Comparison of ENCODE assay signal across 8 cellular contexts in the genomic region with DNA sequence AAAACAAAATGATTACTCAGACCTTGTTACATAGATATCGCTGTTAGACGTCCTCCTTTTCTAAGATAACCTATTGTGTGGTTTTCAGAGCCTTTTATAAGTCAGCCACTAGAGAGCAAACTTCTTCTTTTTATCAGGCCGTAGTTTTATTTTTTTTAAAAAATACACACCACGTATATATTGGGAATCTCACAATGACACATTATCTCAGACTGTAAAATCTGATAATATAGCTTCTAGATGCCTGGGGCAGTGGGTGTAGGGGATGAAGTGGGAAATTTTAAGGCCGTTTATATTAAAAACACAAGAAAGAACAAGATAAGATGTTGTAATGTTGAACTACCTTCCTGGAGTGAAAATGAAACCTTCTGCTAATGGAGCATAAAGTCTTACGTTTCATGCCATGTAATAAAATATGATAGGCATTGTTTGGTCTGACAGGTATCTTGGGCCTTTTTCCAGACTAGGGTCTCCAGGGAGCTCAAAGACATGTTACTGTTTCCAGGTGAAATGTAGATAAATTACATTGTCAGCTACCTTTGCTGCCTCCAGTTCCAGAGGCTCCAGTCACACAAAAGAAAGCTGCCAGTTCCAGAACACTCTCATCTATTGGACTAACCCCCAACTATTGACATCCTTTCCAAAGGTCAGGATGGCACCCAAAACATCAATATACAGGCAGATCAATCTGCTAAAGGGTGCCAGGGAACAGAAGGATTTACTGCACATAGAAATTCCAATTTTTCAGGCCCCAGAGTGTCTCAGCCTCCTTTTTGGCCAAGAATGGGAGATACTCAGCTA.
A peak's percentile ranks its signal among the peaks of the same experiment; 100 is the strongest.
DNase-seq lines count a peak whose midpoint lies in the region; ATAC-seq, FAIRE-seq and TF ChIP-seq lines count a peak whose summit lies in the region.

No MANE protein-coding gene starts in this region.

- no peaks in the 10 kb centered on the region for H3K4me1 Mint-ChIP-seq in astrocyte (ENCODE audit: low read depth, unreplicated experiment)

- no peak for TF ChIP-seq POLR2A in testis (IDR thresholded peaks at IDR 0.05)

- H3K27me3 Mint-ChIP-seq in astrocyte (ENCODE audit: low read depth, unreplicated experiment): peaks cover 8% of the 10 kb centered on the region

- no peaks in the 10 kb centered on the region for H3K79me2 ChIP-seq in astrocyte (ENCODE audit: insufficient read depth, low read length)

- 16 to 28% methylated on average over 6 of the region's 6 CpGs for WGBS in testis, 2 donors

- peak; percentile 42 for TF ChIP-seq CTCF in astrocyte (IDR thresholded peaks at IDR 0.05; ENCODE audit: insufficient read depth, low read depth, low read length)
- peak in 1 of 2 donors; percentile 43 for TF ChIP-seq CTCF in left lung (IDR thresholded peaks at IDR 0.05)
- TF ChIP-seq CTCF in testis (IDR thresholded peaks at IDR 0.05): peak in 2 of 3 experiments; percentile 22 to 41

- H3K9me3 Mint-ChIP-seq in astrocyte (ENCODE audit: unreplicated experiment): peaks cover 6% of the 10 kb centered on the region

- H3K9ac ChIP-seq in astrocyte (ENCODE audit: low read length): peak overlapping the region; percentile 59

- DNase-seq in CD1c-positive myeloid dendritic cell (ENCODE audit: extremely low spot score) (peak; percentile 48), NCI-H345 (lab: John Stamatoyannopoulos, UW) (peak; percentile 31), astrocyte (ENCODE audit: low read depth) (peak; percentile 19), left lung (no peak), testis (no peak)

- peak overlapping the region; percentile 65 for H2AFZ ChIP-seq in astrocyte (ENCODE audit: low read depth, low read length)

- peak; percentile 55 for ATAC-seq in GM18858 (IDR thresholded peaks at IDR 0.05; ENCODE audit: unreplicated experiment)
- ATAC-seq in HG03097 (IDR thresholded peaks at IDR 0.05; ENCODE audit: low FRiP score, unreplicated experiment): peak; percentile 63
- peak; percentile 90 for ATAC-seq in left lung
- ATAC-seq in HG03045 (IDR thresholded peaks at IDR 0.05; ENCODE audit: unreplicated experiment): no peak

- no peak overlapping the region for H3K4me3 Mint-ChIP-seq in astrocyte (ENCODE audit: unreplicated experiment)

- no peaks in the 10 kb centered on the region for H3K4me1 ChIP-seq in astrocyte (ENCODE audit: insufficient read depth, low read length)
- H3K4me1 ChIP-seq in left lung: peaks cover 0 to 22% of the 10 kb centered on the region in 2 donors
- no peaks in the 10 kb centered on the region for H3K4me1 ChIP-seq in testis

- no peak for FAIRE-seq in astrocyte (lab: Jason Lieb, UNC)

- H3K4me2 ChIP-seq in astrocyte (ENCODE audit: low read length): peak overlapping the region; percentile 82

- no peaks in the 10 kb centered on the region for H4K20me1 ChIP-seq in astrocyte (ENCODE audit: insufficient read depth, low read length)

- H3K9me3 ChIP-seq in astrocyte (ENCODE audit: insufficient read depth, low read depth, low read length): no peaks in the 10 kb centered on the region
- no peaks in the 10 kb centered on the region for H3K9me3 ChIP-seq in left lung
- H3K9me3 ChIP-seq in testis: no peaks in the 10 kb centered on the region

- peak overlapping the region; percentile 41 for H3K4me3 ChIP-seq in astrocyte (ENCODE audit: insufficient read depth, low read depth, low read length)
- H3K4me3 ChIP-seq in left lung: peak overlapping the region; percentile 16 to 28
- H3K4me3 ChIP-seq in testis: peak overlapping the region; percentile 15 to 35

- no peaks in the 10 kb centered on the region for H3K36me3 Mint-ChIP-seq in astrocyte (ENCODE audit: low read depth, unreplicated experiment)

- H3K27me3 ChIP-seq in astrocyte (ENCODE audit: insufficient read depth, low read length): no peaks in the 10 kb centered on the region
- H3K27me3 ChIP-seq in left lung: no peaks in the 10 kb centered on the region
- H3K27me3 ChIP-seq in testis: no peaks in the 10 kb centered on the region

- H3K27ac Mint-ChIP-seq in astrocyte (ENCODE audit: unreplicated experiment): no peak overlapping the region

- no peaks in the 10 kb centered on the region for H3K36me3 ChIP-seq in astrocyte (ENCODE audit: insufficient read depth, low read length)
- no peaks in the 10 kb centered on the region for H3K36me3 ChIP-seq in left lung
- H3K36me3 ChIP-seq in testis (ENCODE audit: low read depth, missing control alignments): no peaks in the 10 kb centered on the region

- intact Hi-C loops in left lung (cut with DNase I) (no loop called here), testis (cut with DNase I; ENCODE audit: low total_unique reads) (no loop called here)

- H3K27ac ChIP-seq in astrocyte (ENCODE audit: low read depth, low read length): no peak overlapping the region
- H3K27ac ChIP-seq in left lung: peak overlapping the region in 1 of 2 donors; percentile 57
- H3K27ac ChIP-seq in testis: no peak overlapping the region

Comparison
In these comparisons a context has a peak if more than half of its experiments do, and no peak if none do; other contexts are left out.
1. DNase-seq: peak in CD1c-positive myeloid dendritic cell (single experiment), NCI-H345 (single experiment) and astrocyte (single experiment); none in left lung (0 of 2) and testis (single experiment).
2. Peak in every context shown above with its lines, with median percentiles within 50 percentile points of each other: H3K4me3 ChIP-seq.